In genomic region chr1:37486680-37487618, GRCh38 we compare ENCODE assay signal across 7 cellular contexts. TPM values are rescaled to one million over a fixed set of nuclear protein-coding genes. Genes with fewer than 3 reads are reported as not detected.
DNase-seq lines count a peak whose midpoint lies in the region; ATAC-seq, FAIRE-seq and TF ChIP-seq lines count a peak whose summit lies in the region.

No MANE protein-coding gene starts in this region.

- H3K4me3 Mint-ChIP-seq in astrocyte (ENCODE audit: unreplicated experiment), result no peak overlapping the region

- H3K4me1 Mint-ChIP-seq in astrocyte (ENCODE audit: low read depth, unreplicated experiment), result peaks cover 9% of the 10 kb centered on the region

- peaks cover 12% of the 10 kb centered on the region for H3K4me1 ChIP-seq in astrocyte (ENCODE audit: insufficient read depth, low read length)
- H3K4me1 ChIP-seq in sigmoid colon, result peaks cover 0 to 34% (median 28%) of the 10 kb centered on the region in 4 donors

- no peak for TF ChIP-seq POLR2A in sigmoid colon (IDR thresholded peaks at IDR 0.05)

- H3K27me3 ChIP-seq in astrocyte (ENCODE audit: insufficient read depth, low read length) (no peaks in the 10 kb centered on the region), sigmoid colon (no peaks in the 10 kb centered on the region)

- FAIRE-seq in astrocyte (lab: Jason Lieb, UNC), result no peak

- H3K79me2 ChIP-seq in astrocyte (ENCODE audit: insufficient read depth, low read length), result peaks cover 2% of the 10 kb centered on the region

- intact Hi-C loops in sigmoid colon (cut with DNase I), result loop anchor here (1.0 kb wide), 1 partner anchor 32 kb away; no protein-coding TSS in a partner anchor

- no peak overlapping the region for H3K4me2 ChIP-seq in astrocyte (ENCODE audit: low read length)

- H3K36me3 ChIP-seq in astrocyte (ENCODE audit: insufficient read depth, low read length) (peaks cover 28% of the 10 kb centered on the region), sigmoid colon (peaks cover 24 to 63% (median 38%) of the 10 kb centered on the region in 4 donors)

- peaks cover 4% of the 10 kb centered on the region for H3K36me3 Mint-ChIP-seq in astrocyte (ENCODE audit: low read depth, unreplicated experiment)

- peak overlapping the region; percentile 26 for H3K27ac ChIP-seq in astrocyte (ENCODE audit: low read depth, low read length)
- peak overlapping the region; percentile 72 to 79 (median 76) for H3K27ac ChIP-seq in sigmoid colon

- H4K20me1 ChIP-seq in astrocyte (ENCODE audit: insufficient read depth, low read length), result peaks cover 40% of the 10 kb centered on the region

- no peak for ATAC-seq in GM21515 (IDR thresholded peaks at IDR 0.05; ENCODE audit: unreplicated experiment)

- DNase-seq in GM10266 (ENCODE audit: extremely low spot score) (peak; percentile 71), M059J (ENCODE audit: low read depth) (peak; percentile 61), T-helper 9 cell (peak; percentile 84), astrocyte (ENCODE audit: low read depth) (peak; percentile 41), hepatic stellate cell (ENCODE audit: low spot score) (peak; percentile 81), sigmoid colon (peak; percentile 90)

- no peaks in the 10 kb centered on the region for H3K27me3 Mint-ChIP-seq in astrocyte (ENCODE audit: low read depth, unreplicated experiment)

- no peaks in the 10 kb centered on the region for H3K9me3 ChIP-seq in astrocyte (ENCODE audit: insufficient read depth, low read depth, low read length)
- no peaks in the 10 kb centered on the region for H3K9me3 ChIP-seq in sigmoid colon

- peak; percentile 95 for TF ChIP-seq CTCF in GM10266 (IDR thresholded peaks at IDR 0.05; ENCODE audit: control insufficient read depth, insufficient read depth, low read depth, missing control alignments)
- TF ChIP-seq CTCF in astrocyte (IDR thresholded peaks at IDR 0.05; ENCODE audit: insufficient read depth, low read depth, low read length), result peak; percentile 90
- TF ChIP-seq CTCF in sigmoid colon (IDR thresholded peaks at IDR 0.05), result peak; percentile 95 to 99 (median 98)

- H3K4me3 ChIP-seq in astrocyte (ENCODE audit: insufficient read depth, low read depth, low read length) (no peak overlapping the region), sigmoid colon (no peak overlapping the region)

- WGBS in sigmoid colon, 2 donors, result 20 to 26% methylated on average over 10 of the region's 10 CpGs

- no peak overlapping the region for H3K9ac ChIP-seq in astrocyte (ENCODE audit: low read length)

- no peak overlapping the region for H2AFZ ChIP-seq in astrocyte (ENCODE audit: low read depth, low read length)

- H3K9me3 Mint-ChIP-seq in astrocyte (ENCODE audit: unreplicated experiment), result no peaks in the 10 kb centered on the region

- peak overlapping the region; percentile 8 for H3K27ac Mint-ChIP-seq in astrocyte (ENCODE audit: unreplicated experiment)

- no peak for TF ChIP-seq EP300 in sigmoid colon (IDR thresholded peaks at IDR 0.05)

RNA-seq across cellular contexts. Expression of gene ZC3H12A, which starts 12.6 kb away (rescaled TPM):
- total RNA-seq in M059J (2014; rRNA removed; shearing (Covaris generic)), result 4.5 and 8.6 TPM in 2 replicates
- total RNA-seq in astrocyte (12.1 and 12.6 TPM in 2 replicates), sigmoid colon (10 to 100 TPM in 1 of 4 donors, 1 to 10 TPM in 3; 7.4 to 25.8 (median 8.5) TPM)
- 10 to 100 TPM; 14.4 to 72.4 (median 15.3) TPM for polyA plus RNA-seq in sigmoid colon

RNA-seq across cellular contexts. Expression of gene MEAF6, which starts 27.6 kb away (rescaled TPM):
- 112 and 148 TPM in 2 replicates for total RNA-seq in M059J (2014; rRNA removed; shearing (Covaris generic))
- total RNA-seq in astrocyte (49.0 and 49.1 TPM in 2 replicates), sigmoid colon (10 to 100 TPM; 64.0 to 84.5 (median 79.9) TPM)
- polyA plus RNA-seq in sigmoid colon, result 10 to 100 TPM; 43.0 to 51.6 (median 50.5) TPM
